ENCODE assay signal across 10 cellular contexts in genomic region chr22:46088541-46089311, GRCh38.
DNase-seq lines count a peak whose midpoint lies in the region; ATAC-seq, FAIRE-seq and TF ChIP-seq lines count a peak whose summit lies in the region.
"Had no signal": no experiment of that assay in that cellular context is flagged by ENCODE, and none has a peak within 500 bp of the region (broad histone marks: within the 10 kb centered on the region; RNA-seq: fewer than 3 reads in every experiment).

No MANE protein-coding gene starts in this region.

- CTCF ChIA-PET in AG04449 (lab: Yijun Ruan, JAX): interaction anchor here (0.9 to 6.6 kb wide), 10 partner anchors 9 to 94 kb away, joined by 3 to 75 read pairs (median 8); no protein-coding TSS in a partner anchor

- peaks cover 54% of the 10 kb centered on the region for H3K4me1 Mint-ChIP-seq in osteocyte (ENCODE audit: unreplicated experiment)

- peaks cover 68% of the 10 kb centered on the region for H3K36me3 ChIP-seq in adipocyte (ENCODE audit: control insufficient read depth, insufficient read depth, low read length, severe bottlenecking)

- ATAC-seq in GM19023 (IDR thresholded peaks at IDR 0.05; ENCODE audit: unreplicated experiment): no peak

- peak overlapping the region; percentile 100 for H3K9ac ChIP-seq in adipocyte (ENCODE audit: low read length)

- POLR2A ChIA-PET in AG04449 (lab: Yijun Ruan, JAX): interaction anchor here (0.7 to 2.4 kb wide), 10 partner anchors 8 to 426 kb away, joined by 3 to 14 read pairs (median 4); no protein-coding TSS in a partner anchor

- peak overlapping the region; percentile 6; the same call in 1 of the 2 replicates for H3K4me3 ChIP-seq in AG04449 (ENCODE audit: low read depth, low read length)
- H3K4me3 ChIP-seq in adipocyte (ENCODE audit: low read length): peak overlapping the region; percentile 100
- peak overlapping the region; percentile 31 to 86 for H3K4me3 ChIP-seq in foreskin fibroblast (ENCODE audit: low read depth in 1 of 2, low read length in 2 of 2)

- peaks cover 15% of the 10 kb centered on the region for H3K36me3 Mint-ChIP-seq in osteocyte (ENCODE audit: unreplicated experiment)

- TF ChIP-seq CTCF in AG04449 (IDR thresholded peaks at IDR 0.05; ENCODE audit: insufficient read depth, low read length, missing control alignments) (no peak), foreskin fibroblast (IDR thresholded peaks at IDR 0.05; ENCODE audit: low read depth, low read length) (no peak), osteocyte (IDR thresholded peaks at IDR 0.05) (no peak), D721Med (IDR thresholded peaks at IDR 0.05; ENCODE audit: insufficient read depth, missing control alignments) (no peak)

- H3K4me1 ChIP-seq in adipocyte (ENCODE audit: control insufficient read depth, insufficient read depth, low read length): peaks cover 85% of the 10 kb centered on the region

- no peaks in the 10 kb centered on the region for H3K9me3 ChIP-seq in adipocyte (ENCODE audit: control insufficient read depth, low read length)

- no peaks in the 10 kb centered on the region for H3K27me3 ChIP-seq in adipocyte (replicated peaks; ENCODE audit: control insufficient read depth, insufficient read depth, low read length)

- H3K4me3 Mint-ChIP-seq in osteocyte (ENCODE audit: unreplicated experiment): peak overlapping the region; percentile 10

- FAIRE-seq in D721Med (lab: Jason Lieb, UNC): no peak
- FAIRE-seq: GM18507, TTC549 had no signal

- DNase-seq in AG04449 (ENCODE audit: low read depth, low spot score) (peak; percentile 53), adipocyte (ENCODE audit: low read depth) (peak; percentile 80), foreskin fibroblast (peak; percentile 92 to 96), osteocyte (ENCODE audit: extremely low spot score, unreplicated experiment) (no peak), D721Med (ENCODE audit: insufficient read length, low spot score) (no peak), SKM-1 (lab: John Stamatoyannopoulos, UW; ENCODE audit: unreplicated experiment) (no peak), NCI-H446 treated with DMSO at 0.1 percent for 48 hours (lab: John Stamatoyannopoulos, UW) (no peak)

- no peaks in the 10 kb centered on the region for H3K27me3 Mint-ChIP-seq in osteocyte (ENCODE audit: unreplicated experiment)

- H3K9me3 Mint-ChIP-seq in osteocyte (ENCODE audit: unreplicated experiment): no peaks in the 10 kb centered on the region

- H3K27ac Mint-ChIP-seq in osteocyte (ENCODE audit: unreplicated experiment): peak overlapping the region; percentile 88

Comparison
In these comparisons a context has a peak if more than half of its experiments do, and no peak if none do; other contexts are left out.
1. DNase-seq: peak in AG04449 (single experiment), adipocyte (single experiment) and foreskin fibroblast (2 of 2); none in osteocyte (single experiment), D721Med (single experiment), SKM-1 (single experiment) and NCI-H446 treated with DMSO at 0.1 percent for 48 hours (single experiment).
2. H3K4me3 ChIP-seq: peak in every context shown above with its lines; median percentile 100 in adipocyte; 58 in foreskin fibroblast; 6 in AG04449.